Comparison of ENCODE assay signal across 11 cellular contexts in genomic region chr2:172113617-172114016, GRCh38. TPM values are rescaled to one million over a fixed set of nuclear protein-coding genes. Genes with fewer than 3 reads are reported as not detected.
A peak's percentile ranks its signal among the peaks of the same experiment; 100 is the strongest.
DNase-seq lines count a peak whose midpoint lies in the region; ATAC-seq and TF ChIP-seq lines count a peak whose summit lies in the region.
"Had no signal": no experiment of that assay in that cellular context is flagged by ENCODE, and none has a peak within 500 bp of the region (broad histone marks: within the 10 kb centered on the region; RNA-seq: fewer than 3 reads in every experiment).

No MANE protein-coding gene starts in this region.

- DNase-seq in AG04450 (ENCODE audit: low read depth, low spot score) (no peak), GM20000 (ENCODE audit: low spot score) (peak; percentile 10), RWPE2 (ENCODE audit: low spot score) (no peak), right cardiac atrium (no peak), SKM-1 treated with dmso at 0.1 percent for 144 hours (lab: John Stamatoyannopoulos, UW; ENCODE audit: unreplicated experiment) (no peak), thyroid gland (no peak)
- DNase-seq: NCI-H345 had no signal

- ATAC-seq in RWPE2 (ENCODE audit: low read depth), result peak; percentile 58; the same call in 1 of the 3 replicates
- ATAC-seq in right cardiac atrium, result peak; percentile 37 to 51
- ATAC-seq in GM18909 (IDR thresholded peaks at IDR 0.05; ENCODE audit: poor library complexity, unreplicated experiment), result no peak
- no peak for ATAC-seq in GM18505 (IDR thresholded peaks at IDR 0.05; ENCODE audit: unreplicated experiment)

- WGBS in right cardiac atrium, result 19% methylated on average over 2 of the region's 2 CpGs
- 41 to 46% methylated on average over 2 of the region's 2 CpGs for WGBS in thyroid gland, 2 donors

- H3K27me3 ChIP-seq in AG04450 (ENCODE audit: control insufficient read depth, insufficient read depth, low read length), result no peaks in the 10 kb centered on the region
- no peaks in the 10 kb centered on the region for H3K27me3 ChIP-seq in RWPE2 (ENCODE audit: insufficient read depth, poor library complexity, severe bottlenecking)
- no peaks in the 10 kb centered on the region for H3K27me3 ChIP-seq in right cardiac atrium (ENCODE audit: control insufficient read depth, insufficient read depth)
- H3K27me3 ChIP-seq in thyroid gland, result peaks cover 4% of the 10 kb centered on the region
- H3K27me3 ChIP-seq: ascending aorta had no signal

- CTCF ChIA-PET in AG04450 (lab: Charles Lee), result interaction anchor here (0.6 to 1.9 kb wide), 13 partner anchors 11 to 539 kb away, joined by 3 to 22 read pairs (median 7); partner anchors contain the start of gene DLX2

- no peak overlapping the region for H3K4me3 ChIP-seq in AG04450 (ENCODE audit: low read depth, low read length)
- H3K4me3 ChIP-seq in RWPE2 (ENCODE audit: severe bottlenecking), result no peak overlapping the region
- no peak overlapping the region for H3K4me3 ChIP-seq in right cardiac atrium (ENCODE audit: low read length)
- no peak overlapping the region for H3K4me3 ChIP-seq in thyroid gland (replicated peaks in 1 of 3)
- H3K4me3 ChIP-seq: ascending aorta had no signal

- POLR2A ChIA-PET in AG04450 (lab: Yijun Ruan, JAX), result interaction anchor here (0.6 kb wide), 1 partner anchor 319 kb away, joined by 4 read pairs; no protein-coding TSS in a partner anchor

- TF ChIP-seq CTCF in AG04450 (IDR thresholded peaks at IDR 0.05; ENCODE audit: low read depth, low read length) (peak; percentile 39), GM20000 (IDR thresholded peaks at IDR 0.05; ENCODE audit: extremely low read depth, missing control alignments) (no peak), RWPE2 (IDR thresholded peaks at IDR 0.05; ENCODE audit: poor library complexity, severe bottlenecking) (peak; percentile 65), thyroid gland (IDR thresholded peaks at IDR 0.05) (peak in 2 of 6 experiments; percentile 10 to 36)

- H3K27ac ChIP-seq in AG04450 (ENCODE audit: low read depth, low read length) (no peak overlapping the region), RWPE2 (ENCODE audit: poor library complexity, severe bottlenecking) (no peak overlapping the region), right cardiac atrium (ENCODE audit: low read length) (no peak overlapping the region), thyroid gland (no peak overlapping the region)
- H3K27ac ChIP-seq: ascending aorta, neutrophil had no signal

- intact Hi-C loops in right cardiac atrium (cut with DNase I) (loop anchor here in 2 of 4 donors (10.0 kb wide), 2 partner anchors 409 to 539 kb away; no protein-coding TSS in a partner anchor), thyroid gland (cut with DNase I) (loop anchor here (10.0 kb wide), 1 partner anchor 509 kb away; no protein-coding TSS in a partner anchor)

- H3K4me1 ChIP-seq in RWPE2 (ENCODE audit: insufficient read depth, poor library complexity, severe bottlenecking) (peaks cover 3% of the 10 kb centered on the region), right cardiac atrium (ENCODE audit: control insufficient read depth, insufficient read depth, low read length) (no peaks in the 10 kb centered on the region), thyroid gland (no peaks in the 10 kb centered on the region)
- H3K4me1 ChIP-seq: ascending aorta had no signal

- H3K36me3 ChIP-seq in RWPE2 (ENCODE audit: low read depth) (no peaks in the 10 kb centered on the region), thyroid gland (no peaks in the 10 kb centered on the region)
- H3K36me3 ChIP-seq: ascending aorta, neutrophil had no signal

- TF ChIP-seq POLR2A in thyroid gland (IDR thresholded peaks at IDR 0.05) (no peak), GM18505 (IDR thresholded peaks at IDR 0.05; ENCODE audit: borderline replicate concordance, extremely low read depth, insufficient read depth, insufficient read length) (no peak)

- H3K9me3 ChIP-seq in AG04450 (ENCODE audit: control insufficient read depth, insufficient read depth, low read length), result no peaks in the 10 kb centered on the region
- no peaks in the 10 kb centered on the region for H3K9me3 ChIP-seq in RWPE2 (ENCODE audit: severe bottlenecking)
- H3K9me3 ChIP-seq in right cardiac atrium (ENCODE audit: control insufficient read depth, low read length), result no peaks in the 10 kb centered on the region
- no peaks in the 10 kb centered on the region for H3K9me3 ChIP-seq in thyroid gland
- H3K9me3 ChIP-seq: ascending aorta, neutrophil had no signal

RNA-seq across cellular contexts. Expression of gene DLX2, which starts 10.9 kb away (rescaled TPM):
- polyA plus RNA-seq in AG04450 (2011; rRNA removed) (0.10 and 0.24 TPM in 2 replicates), right cardiac atrium (not detected)
- polyA minus RNA-seq in AG04450 (2011; rRNA and poly(A)+ RNA removed), result 0.09 TPM in 1 of 2 replicates, not detected in the other
- total RNA-seq in right cardiac atrium (not detected), thyroid gland (under 1 TPM in 3 of 4 donors, not detected in 1; 0.25 to 0.78 (median 0.40) TPM)
- total RNA-seq: ascending aorta had no signal

RNA-seq across cellular contexts. Expression of gene DLX1, which starts 28.3 kb away (rescaled TPM):
- polyA plus RNA-seq in AG04450 (2011; rRNA removed) (1.9 and 2.2 TPM in 2 replicates), right cardiac atrium (0.23 TPM)
- 1.4 and 1.5 TPM in 2 replicates for polyA minus RNA-seq in AG04450 (2011; rRNA and poly(A)+ RNA removed)
- total RNA-seq in right cardiac atrium (under 1 TPM in 2 of 4 donors, not detected in 2; 0.18 to 0.23 TPM), thyroid gland (1 to 10 TPM in 2 of 4 donors, under 1 TPM in 2; 0.68 to 1.5 (median 1.0) TPM)
- total RNA-seq: ascending aorta had no signal

Comparison
In these comparisons a context has a peak if more than half of its experiments do, and no peak if none do; other contexts are left out.
1. ATAC-seq: peak in RWPE2 (single experiment) and right cardiac atrium (2 of 2); none in GM18909 (single experiment) and GM18505 (single experiment).